26 cellular contexts compared by ENCODE assay signal in genomic region chr12:51898506-51898905, GRCh38. TPM values are rescaled to one million over a fixed set of nuclear protein-coding genes. Genes with fewer than 3 reads are reported as not detected.
"Had no signal": no experiment of that assay in that cellular context is flagged by ENCODE, and none has a peak within 500 bp of the region (broad histone marks: within the 10 kb centered on the region; RNA-seq: fewer than 3 reads in every experiment).

No MANE protein-coding gene starts in this region.

- H3K9me3 Mint-ChIP-seq: activated CD4-positive, alpha-beta T cell treated with anti-CD3 and anti-CD28 coated beads, Interleukin-2, amount 10 ng/mL, durations not matched to agents 24 days and 14 days; activated naive CD4-positive, alpha-beta T cell treated with anti-CD3 and anti-CD28 coated beads, Interleukin-2, amount 10 ng/mL, durations not matched to agents 7 days and 5 days; activated naive CD8-positive, alpha-beta T cell treated with anti-CD3 and anti-CD28 coated beads, Interleukin-2, amount 50 U/mL, for 24 hours; central memory CD8-positive, alpha-beta T cell; neural crest cell had no signal

- H3K27me3 ChIP-seq: brain microvascular endothelial cell, heart right ventricle, vagina had no signal

- H3K4me1 Mint-ChIP-seq: activated naive CD4-positive, alpha-beta T cell treated with anti-CD3 and anti-CD28 coated beads, Interleukin-2, amount 10 ng/mL, durations not matched to agents 7 days and 5 days; activated naive CD8-positive, alpha-beta T cell treated with anti-CD3 and anti-CD28 coated beads, Interleukin-2, amount 50 U/mL, for 24 hours; central memory CD8-positive, alpha-beta T cell; neural crest cell had no signal

- H3K4me3 Mint-ChIP-seq: activated CD4-positive, alpha-beta T cell treated with anti-CD3 and anti-CD28 coated beads, Interleukin-2, amount 10 ng/mL, durations not matched to agents 24 days and 14 days; activated naive CD4-positive, alpha-beta T cell treated with anti-CD3 and anti-CD28 coated beads, Interleukin-2, amount 10 ng/mL, durations not matched to agents 7 days and 5 days; activated naive CD8-positive, alpha-beta T cell treated with anti-CD3 and anti-CD28 coated beads, Interleukin-2, amount 50 U/mL, for 24 hours; central memory CD8-positive, alpha-beta T cell; neural crest cell had no signal

- DNase-seq: activated CD4-positive, alpha-beta T cell treated with anti-CD3 and anti-CD28 coated beads, Interleukin-2, amount 10 ng/mL, durations not matched to agents 24 days and 14 days; activated CD8-positive, alpha-beta memory T cell treated with anti-CD3 and anti-CD28 coated beads for 24 hours; activated CD8-positive, alpha-beta memory T cell treated with anti-CD3 and anti-CD28 coated beads, Interleukin-2, amount 50 U/mL, for 48 hours; activated effector memory CD4-positive, alpha-beta T cell treated with Interleukin-2 at 50 U/mL for 16 hours; activated naive CD4-positive, alpha-beta T cell treated with anti-CD3 and anti-CD28 coated beads, Interleukin-2, amount 10 ng/mL, durations not matched to agents 7 days and 5 days; activated naive CD8-positive, alpha-beta T cell treated with anti-CD3 and anti-CD28 coated beads, Interleukin-2, amount 50 U/mL, for 24 hours; activated T-cell treated with anti-CD3 and anti-CD28 coated beads, Interleukin-2, amount 50 U/mL, for 48 hours; anterior cingulate cortex; brain microvascular endothelial cell; effector CD8-positive, alpha-beta T cell; heart right ventricle; midbrain; right cardiac atrium; stimulated activated naive CD8-positive, alpha-beta T cell treated with anti-CD3 and anti-CD28 coated beads, Interleukin-15, Interleukin-2, amounts not matched to agents 100 U/mL and 50 U/mL, for 24 hours; substantia nigra; T-helper 1 cell; T-helper 9 cell had no signal

- H3K9me3 ChIP-seq: esophagus muscularis mucosa, prostate gland, tibial artery, vagina had no signal

- H3K36me3 Mint-ChIP-seq: activated naive CD4-positive, alpha-beta T cell treated with anti-CD3 and anti-CD28 coated beads, Interleukin-2, amount 10 ng/mL, durations not matched to agents 7 days and 5 days had no signal

- H3K27ac Mint-ChIP-seq: activated CD4-positive, alpha-beta T cell treated with anti-CD3 and anti-CD28 coated beads, Interleukin-2, amount 10 ng/mL, durations not matched to agents 24 days and 14 days; activated naive CD4-positive, alpha-beta T cell treated with anti-CD3 and anti-CD28 coated beads, Interleukin-2, amount 10 ng/mL, durations not matched to agents 7 days and 5 days; activated naive CD8-positive, alpha-beta T cell treated with anti-CD3 and anti-CD28 coated beads, Interleukin-2, amount 50 U/mL, for 24 hours had no signal

- ATAC-seq: activated naive CD8-positive, alpha-beta T cell treated with anti-CD3 and anti-CD28 coated beads, Interleukin-2, amount 50 U/mL, for 24 hours; right cardiac atrium; stimulated activated naive CD8-positive, alpha-beta T cell treated with anti-CD3 and anti-CD28 coated beads, Interleukin-15, Interleukin-2, amounts not matched to agents 100 U/mL and 50 U/mL, for 24 hours had no signal

- H3K27ac ChIP-seq: brain microvascular endothelial cell, prostate gland, tibial artery, vagina had no signal

- H3K36me3 ChIP-seq: brain microvascular endothelial cell, esophagus muscularis mucosa, heart right ventricle, prostate gland, tibial artery, vagina had no signal

- H3K4me3 ChIP-seq: esophagus muscularis mucosa, heart right ventricle, prostate gland, tibial artery, vagina had no signal

- H3K4me1 ChIP-seq: prostate gland, tibial artery, vagina had no signal

RNA-seq across cellular contexts. Expression of gene ACVRL1, which starts 8.8 kb away (rescaled TPM):
- total RNA-seq: activated CD4-positive, alpha-beta T cell treated with anti-CD3 and anti-CD28 coated beads, Interleukin-2, amount 10 ng/mL, durations not matched to agents 24 days and 14 days; osteocyte had no signal

RNA-seq across cellular contexts. Expression of gene ANKRD33, which starts 10.6 kb away (rescaled TPM):
- total RNA-seq: activated CD4-positive, alpha-beta T cell treated with anti-CD3 and anti-CD28 coated beads, Interleukin-2, amount 10 ng/mL, durations not matched to agents 24 days and 14 days; esophagus muscularis mucosa; heart right ventricle; lung microvascular endothelial cell; neural crest cell; osteocyte; prostate gland; right cardiac atrium; skeletal muscle tissue; vagina had no signal
- polyA plus RNA-seq: right cardiac atrium had no signal

RNA-seq across cellular contexts. Expression of gene FIGNL2, which starts 50.0 kb away (rescaled TPM):
- total RNA-seq: vagina had no signal
